28 cellular contexts compared by ENCODE assay signal in genomic region chr1:93720931-93721614, GRCh38. TPM values are rescaled to one million over a fixed set of nuclear protein-coding genes. Genes with fewer than 3 reads are reported as not detected.
A peak's percentile ranks its signal among the peaks of the same experiment; 100 is the strongest.
DNase-seq lines count a peak whose midpoint lies in the region; ATAC-seq, FAIRE-seq and TF ChIP-seq lines count a peak whose summit lies in the region.
"Had no signal": no experiment of that assay in that cellular context is flagged by ENCODE, and none has a peak within 500 bp of the region (broad histone marks: within the 10 kb centered on the region; RNA-seq: fewer than 3 reads in every experiment).

No MANE protein-coding gene starts in this region.

- H3K79me1 ChIP-seq in mesendoderm (ENCODE audit: low read length), result no peaks in the 10 kb centered on the region

- no peak overlapping the region for H3K9ac ChIP-seq in HepG2 (ENCODE audit: insufficient read depth, low read depth, low read length)
- no peak overlapping the region for H3K9ac ChIP-seq in mesendoderm (ENCODE audit: low read length)

- no peak overlapping the region for H3K4ac ChIP-seq in mesendoderm (ENCODE audit: low read depth, low read length)

- no peak overlapping the region for H2BK5ac ChIP-seq in mesendoderm (ENCODE audit: low read length)

- no TSS peak for BruUV-seq in HepG2 (replicated peaks; lab: Mats Ljungman, UMichigan)

- DNase-seq in HepG2 (ENCODE audit: low spot score), result no peak
- no peak for DNase-seq in right lobe of liver
- DNase-seq in mesendoderm, result peak; percentile 30
- no peak for DNase-seq in erythroblast (lab: John Stamatoyannopoulos, UW)
- no peak for DNase-seq in D721Med (ENCODE audit: insufficient read length, low spot score)
- no peak for DNase-seq in NCI-H2171 treated with DMSO at 0.1 percent for 48 hours (lab: John Stamatoyannopoulos, UW)
- DNase-seq: activated B cell treated with CpG ODN at 0.5 μM for 24 hours; activated CD4-positive, alpha-beta T cell treated with anti-CD3 and anti-CD28 coated beads, Interleukin-2, amount 50 U/mL, for 1 hour; activated naive CD4-positive, alpha-beta T cell; activated naive CD8-positive, alpha-beta T cell treated with anti-CD3 and anti-CD28 coated beads, Interleukin-2, amount 50 U/mL, for 24 hours; activated T-cell treated with anti-CD3 and anti-CD28 coated beads, Interleukin-2, amount 50 U/mL, for 72 hours; caudate nucleus; CD4-positive, alpha-beta memory T cell; Kasumi-1; MV-4-11; NCI-H1436 treated with DMSO at 0.1 percent for 48 hours; pancreas had no signal

- H3K36me3 Mint-ChIP-seq in dendritic cell treated with granulocyte-macrophage colony-stimulating factor and Interleukin-4, amounts not matched to agents 40 ng/mL and 50 ng/mL, for 4 days (ENCODE audit: low read depth), result peaks cover 8% of the 10 kb centered on the region
- H3K36me3 Mint-ChIP-seq: CD4-positive, alpha-beta memory T cell had no signal

- H3K27ac ChIP-seq in HepG2 (ENCODE audit: extremely low read length, insufficient read depth, low read length), result no peak overlapping the region
- H3K27ac ChIP-seq in right lobe of liver, result no peak overlapping the region
- no peak overlapping the region for H3K27ac ChIP-seq in mesendoderm (ENCODE audit: low read depth, low read length)
- H3K27ac ChIP-seq: hepatocyte, HL-60, pancreas had no signal

- no peaks in the 10 kb centered on the region for H4K20me1 ChIP-seq in HepG2 (ENCODE audit: insufficient read depth, low read length)

- H2BK15ac ChIP-seq in mesendoderm (replicated peaks; ENCODE audit: low read depth), result no peak overlapping the region

- TF ChIP-seq EP300 in HepG2 (IDR thresholded peaks at IDR 0.05; ENCODE audit: low read depth in 2 of 2, low read length in 2 of 2), result no peak
- no peak for TF ChIP-seq EP300 in HepG2 (CRISPR knock-in tag; IDR thresholded peaks at IDR 0.05; ENCODE audit: borderline replicate concordance)

- POLR2A ChIA-PET in HepG2 (lab: Yijun Ruan, JAX), result interaction anchor here (0.9 kb wide), 1 partner anchor 12 kb away, joined by 3 read pairs; no protein-coding TSS in a partner anchor

- H3K56ac ChIP-seq in mesendoderm (ENCODE audit: low read length), result no peak overlapping the region

- in situ Hi-C loops in HepG2 (cut with HindIII; ENCODE audit: extremely low pct_ligation_motif_present, low pct_unique_long_range_greater_than_20kb), result no loop called here

- H3K79me2 ChIP-seq in HepG2 (ENCODE audit: insufficient read depth, low read length), result no peaks in the 10 kb centered on the region
- no peaks in the 10 kb centered on the region for H3K79me2 ChIP-seq in mesendoderm (ENCODE audit: control insufficient read depth, insufficient read depth, low read length)
- H3K79me2 ChIP-seq: hepatocyte had no signal

- H2BK120ac ChIP-seq in mesendoderm (ENCODE audit: low read depth, low read length), result no peak overlapping the region

- TF ChIP-seq RAD21 in HepG2 (CRISPR knock-in tag; IDR thresholded peaks at IDR 0.05), result no peak

- H3K27me3 ChIP-seq in HepG2 (ENCODE audit: control insufficient read depth in 1 of 2, insufficient read depth in 2 of 2, low read length in 2 of 2) (peaks cover 0 to 12% of the 10 kb centered on the region in 2 experiments; a peak in 2 of 5 replicates), right lobe of liver (no peaks in the 10 kb centered on the region), mesendoderm (ENCODE audit: insufficient read depth, low read length, poor library complexity) (no peaks in the 10 kb centered on the region)
- H3K27me3 ChIP-seq: gastroesophageal sphincter, hepatocyte, pancreas had no signal

- H3K4me2 ChIP-seq in HepG2 (ENCODE audit: low read depth, low read length) (no peak overlapping the region), mesendoderm (ENCODE audit: low read length) (no peak overlapping the region)
- H3K4me2 ChIP-seq: hepatocyte had no signal

- FAIRE-seq in HepG2 (lab: Jason Lieb, UNC) (no peak), D721Med (lab: Jason Lieb, UNC) (no peak)
- FAIRE-seq: A204.1, pancreas had no signal

- TF ChIP-seq POLR2A in HepG2 (IDR thresholded peaks at IDR 0.05; ENCODE audit: insufficient read depth in 1 of 2, low read depth in 2 of 2, low read length in 2 of 2) (no peak), right lobe of liver (IDR thresholded peaks at IDR 0.05) (no peak), erythroblast (IDR thresholded peaks at IDR 0.05; ENCODE audit: low read length) (no peak)

- H3K27me3 Mint-ChIP-seq in dendritic cell treated with granulocyte-macrophage colony-stimulating factor and Interleukin-4, amounts not matched to agents 40 ng/mL and 50 ng/mL, for 4 days, result peaks cover 4% of the 10 kb centered on the region
- H3K27me3 Mint-ChIP-seq: activated B cell treated with CpG ODN at 0.5 μM for 24 hours; activated naive CD8-positive, alpha-beta T cell treated with anti-CD3 and anti-CD28 coated beads, Interleukin-2, amount 50 U/mL, for 24 hours; CD4-positive, alpha-beta memory T cell; natural killer cell treated with Interleukin-12 subunit alpha and Interleukin-12 subunit beta and Interleukin-15 and Interleukin-18, amount 100 ng/mL, for 72 hours; stimulated activated memory B cell treated with anti-CD40 and anti-IgM and Interleukin-4, amounts not matched to agents 10 μg/mL and 1 μg/mL and 100 μg/mL, for 72 hours had no signal

- H3K23ac ChIP-seq in mesendoderm (ENCODE audit: low read length), result no peak overlapping the region

- H3K4me1 ChIP-seq in HepG2 (ENCODE audit: insufficient read depth, low read length), result peaks cover 23% of the 10 kb centered on the region
- H3K4me1 ChIP-seq in right lobe of liver, result no peaks in the 10 kb centered on the region
- peaks cover 8% of the 10 kb centered on the region for H3K4me1 ChIP-seq in mesendoderm (ENCODE audit: control insufficient read depth, low read depth, low read length)
- H3K4me1 ChIP-seq: pancreas had no signal

- H3K9me3 Mint-ChIP-seq in dendritic cell treated with granulocyte-macrophage colony-stimulating factor and Interleukin-4, amounts not matched to agents 40 ng/mL and 50 ng/mL, for 4 days, result peaks cover 13% of the 10 kb centered on the region
- H3K9me3 Mint-ChIP-seq: natural killer cell treated with Interleukin-12 subunit alpha and Interleukin-12 subunit beta and Interleukin-15 and Interleukin-18, amount 100 ng/mL, for 72 hours had no signal

- H4K8ac ChIP-seq in mesendoderm (ENCODE audit: low read depth, low read length), result no peak overlapping the region

- TF ChIP-seq CTCF in HepG2 (CRISPR knock-in tag; IDR thresholded peaks at IDR 0.05), result no peak
- TF ChIP-seq CTCF in right lobe of liver (IDR thresholded peaks at IDR 0.05), result no peak
- TF ChIP-seq CTCF in D721Med (IDR thresholded peaks at IDR 0.05; ENCODE audit: insufficient read depth, missing control alignments), result no peak

- ATAC-seq in HepG2 (no peak), right lobe of liver (no peak), HG03095 (IDR thresholded peaks at IDR 0.05; ENCODE audit: unreplicated experiment) (no peak)
- ATAC-seq: activated naive CD8-positive, alpha-beta T cell treated with anti-CD3 and anti-CD28 coated beads, Interleukin-2, amount 50 U/mL, for 24 hours; activated T-cell treated with anti-CD3 and anti-CD28 coated beads, Interleukin-2, amount 50 U/mL, for 72 hours; natural killer cell treated with Interleukin-12 subunit alpha and Interleukin-12 subunit beta and Interleukin-15 and Interleukin-18, amount 100 ng/mL, for 72 hours; stimulated activated memory B cell treated with anti-CD40 and anti-IgM and Interleukin-4, amounts not matched to agents 10 μg/mL and 1 μg/mL and 100 μg/mL, for 72 hours had no signal

- H3K4me1 Mint-ChIP-seq in dendritic cell treated with granulocyte-macrophage colony-stimulating factor and Interleukin-4, amounts not matched to agents 40 ng/mL and 50 ng/mL, for 4 days (ENCODE audit: low read depth), result peaks cover 16% of the 10 kb centered on the region

- H2AFZ ChIP-seq in HepG2 (ENCODE audit: low read length), result no peak overlapping the region
- H2AFZ ChIP-seq: hepatocyte had no signal

- H3K18ac ChIP-seq in mesendoderm (ENCODE audit: low read length), result no peak overlapping the region

- H3K4me3 Mint-ChIP-seq in dendritic cell treated with granulocyte-macrophage colony-stimulating factor and Interleukin-4, amounts not matched to agents 40 ng/mL and 50 ng/mL, for 4 days, result no peak overlapping the region
- H3K4me3 Mint-ChIP-seq: activated B cell treated with CpG ODN at 0.5 μM for 24 hours; activated naive CD8-positive, alpha-beta T cell treated with anti-CD3 and anti-CD28 coated beads, Interleukin-2, amount 50 U/mL, for 24 hours; activated T-cell treated with anti-CD3 and anti-CD28 coated beads, Interleukin-2, amount 50 U/mL, for 72 hours; CD4-positive, alpha-beta memory T cell; natural killer cell treated with Interleukin-12 subunit alpha and Interleukin-12 subunit beta and Interleukin-15 and Interleukin-18, amount 100 ng/mL, for 72 hours; stimulated activated memory B cell treated with anti-CD40 and anti-IgM and Interleukin-4, amounts not matched to agents 10 μg/mL and 1 μg/mL and 100 μg/mL, for 72 hours had no signal

- CTCF ChIA-PET in HepG2 (lab: Yijun Ruan, JAX; ENCODE audit: low intra/inter-chr PET ratio, low total read pairs), result no interaction called here

- H3K9me3 ChIP-seq in HepG2 (ENCODE audit: low read length) (no peaks in the 10 kb centered on the region), right lobe of liver (no peaks in the 10 kb centered on the region)
- H3K9me3 ChIP-seq: pancreas had no signal

- no peak overlapping the region for H4K5ac ChIP-seq in mesendoderm (ENCODE audit: low read length)

- H3K27ac Mint-ChIP-seq in dendritic cell treated with granulocyte-macrophage colony-stimulating factor and Interleukin-4, amounts not matched to agents 40 ng/mL and 50 ng/mL, for 4 days, result peak overlapping the region; percentile 33
- H3K27ac Mint-ChIP-seq: activated B cell treated with CpG ODN at 0.5 μM for 24 hours; activated naive CD8-positive, alpha-beta T cell treated with anti-CD3 and anti-CD28 coated beads, Interleukin-2, amount 50 U/mL, for 24 hours; activated T-cell treated with anti-CD3 and anti-CD28 coated beads, Interleukin-2, amount 50 U/mL, for 72 hours; CD4-positive, alpha-beta memory T cell; natural killer cell treated with Interleukin-12 subunit alpha and Interleukin-12 subunit beta and Interleukin-15 and Interleukin-18, amount 100 ng/mL, for 72 hours; stimulated activated memory B cell treated with anti-CD40 and anti-IgM and Interleukin-4, amounts not matched to agents 10 μg/mL and 1 μg/mL and 100 μg/mL, for 72 hours had no signal

- H3K4me3 ChIP-seq in HepG2 (replicated peaks in 1 of 3; ENCODE audit: insufficient read depth in 1 of 3, low read depth in 2 of 3, low read length in 3 of 3), result no peak overlapping the region
- H3K4me3 ChIP-seq in right lobe of liver, result no peak overlapping the region
- H3K4me3 ChIP-seq in mesendoderm (ENCODE audit: low read length), result no peak overlapping the region
- H3K4me3 ChIP-seq: coronary artery, gastroesophageal sphincter, hepatocyte, lung, pancreas, skin epidermis had no signal

- H3K36me3 ChIP-seq in HepG2 (replicated peaks in 1 of 2; ENCODE audit: control insufficient read depth in 1 of 2, insufficient read depth in 2 of 2, low read length in 2 of 2), result no peaks in the 10 kb centered on the region
- H3K36me3 ChIP-seq in right lobe of liver, result no peaks in the 10 kb centered on the region
- no peaks in the 10 kb centered on the region for H3K36me3 ChIP-seq in mesendoderm (ENCODE audit: control insufficient read depth, insufficient read depth, low read length)
- H3K36me3 ChIP-seq: gastroesophageal sphincter, pancreas had no signal

- H2AK5ac ChIP-seq in mesendoderm (ENCODE audit: low read length), result peak overlapping the region; percentile 24

- intact Hi-C loops in HepG2 (cut with micrococcal nuclease; ENCODE audit: unreplicated experiment), result no loop called here
- intact Hi-C loops in right lobe of liver (cut with DNase I), result no loop called here
- intact Hi-C loops in dendritic cell treated with granulocyte-macrophage colony-stimulating factor and Interleukin-4, amounts not matched to agents 40 ng/mL and 50 ng/mL, for 4 days (cut with micrococcal nuclease), result no loop called here

- WGBS in HepG2 (ENCODE audit: low lambda C conversion rate), result 54% methylated on average over 7 of the region's 7 CpGs
- 96% methylated on average over 4 of the region's 7 CpGs for WGBS in right lobe of liver (ENCODE audit: insufficient coverage, low coverage, low lambda C conversion rate, missing lambda C conversion rate)
- WGBS in mesendoderm (ENCODE audit: extremely low coverage, insufficient coverage, low lambda C conversion rate), result no CpG with 5 or more reads among the region's 7 CpGs

RNA-seq across cellular contexts. Expression of gene BCAR3, which starts 39.4 kb away (rescaled TPM):
- total RNA-seq in HepG2 (2016; rRNA removed; fragmentation: Illumina TruSeq; extraction: Trizol) (4.8 and 5.5 TPM in 2 replicates), right lobe of liver (10 to 100 TPM in 3 of 6 experiments, 1 to 10 TPM in 3; 7.6 to 19.8 (median 12.9) TPM)
- total RNA-seq in HepG2 (2016; cell fraction: cytosol; rRNA removed; fragmentation: Illumina TruSeq; extraction: Trizol; ENCODE audit: low read depth), result 2.6 and 3.2 TPM in 2 replicates
- 4.7 and 5.1 TPM in 2 replicates for total RNA-seq in HepG2 (2016; cell fraction: insoluble cytoplasmic fraction; rRNA removed; fragmentation: Illumina TruSeq; extraction: Trizol)
- total RNA-seq in HepG2 (2016; cell fraction: membrane; rRNA removed; fragmentation: Illumina TruSeq; extraction: Trizol), result 3.3 and 3.5 TPM in 2 replicates
- 4.6 TPM in 2 replicates for total RNA-seq in HepG2 (2016; cell fraction: nucleus; rRNA removed; fragmentation: Illumina TruSeq; extraction: Trizol)
- polyA plus RNA-seq in HepG2 (2011; rRNA removed), result 3.6 and 5.4 TPM in 2 replicates
- 3.1 and 3.4 TPM in 2 replicates for polyA plus RNA-seq in HepG2 (2011; cell fraction: cytosol; rRNA removed)
- 6.8 and 8.6 TPM in 2 replicates for polyA plus RNA-seq in HepG2 (2011; cell fraction: nucleus; rRNA removed)
- polyA plus RNA-seq in HepG2 (2012), result 4.7 and 5.8 TPM in 2 replicates
- 0.58 and 0.79 TPM in 2 replicates for polyA plus RNA-seq in HepG2 (2016; cell fraction: cytosol; fragmentation: Illumina TruSeq; extraction: Trizol; ENCODE audit: low read depth)
- 4.8 and 6.3 TPM in 2 replicates for polyA plus RNA-seq in HepG2 (2016; cell fraction: insoluble cytoplasmic fraction; fragmentation: Illumina TruSeq; extraction: Trizol; ENCODE audit: low read depth)
- 1.2 and 1.6 TPM in 2 replicates for polyA plus RNA-seq in HepG2 (2016; cell fraction: membrane; fragmentation: Illumina TruSeq; extraction: Trizol; ENCODE audit: low read depth)
- 3.7 and 6.7 TPM in 2 replicates for polyA plus RNA-seq in HepG2 (2016; cell fraction: nucleus; fragmentation: Illumina TruSeq; extraction: Trizol; ENCODE audit: insufficient read depth, low read depth)
- polyA minus RNA-seq in HepG2 (2011; rRNA and poly(A)+ RNA removed; ENCODE audit: low replicate concordance), result 8.2 and 39.9 TPM in 2 replicates
- 7.6 and 8.4 TPM in 2 replicates for polyA minus RNA-seq in HepG2 (2011; cell fraction: cytosol; rRNA and poly(A)+ RNA removed)
- polyA minus RNA-seq in HepG2 (2011; cell fraction: nucleus; rRNA and poly(A)+ RNA removed), result 10.4 and 10.6 TPM in 2 replicates
- polyA plus RNA-seq in mesendoderm (2013, experiment 1 of 2), result 23.5 TPM
- polyA plus RNA-seq in mesendoderm (2013, experiment 2 of 2), result 23.0 TPM
